1 cellular context compared by ENCODE assay signal in genomic region chr9:86349271-86349670, GRCh38.
TF ChIP-seq lines count a peak whose summit lies in the region.

No MANE protein-coding gene starts in this region.

TF ChIP-seq in SK-N-SH, 30 proteins besides CTCF, POLR2A, EP300 and RAD21 (continued from another document):
- TF ChIP-seq RCOR1 (IDR thresholded peaks at IDR 0.05; ENCODE audit: low read length) (no peak), SMC3 (IDR thresholded peaks at IDR 0.05; ENCODE audit: low read depth, low read length) (no peak), JUND (IDR thresholded peaks at IDR 0.05) (no peak), RFX5 (IDR thresholded peaks at IDR 0.05; ENCODE audit: low read length) (no peak)
TF ChIP-seq in SK-N-SH: peak in this region for 0.
